In the genomic region with DNA sequence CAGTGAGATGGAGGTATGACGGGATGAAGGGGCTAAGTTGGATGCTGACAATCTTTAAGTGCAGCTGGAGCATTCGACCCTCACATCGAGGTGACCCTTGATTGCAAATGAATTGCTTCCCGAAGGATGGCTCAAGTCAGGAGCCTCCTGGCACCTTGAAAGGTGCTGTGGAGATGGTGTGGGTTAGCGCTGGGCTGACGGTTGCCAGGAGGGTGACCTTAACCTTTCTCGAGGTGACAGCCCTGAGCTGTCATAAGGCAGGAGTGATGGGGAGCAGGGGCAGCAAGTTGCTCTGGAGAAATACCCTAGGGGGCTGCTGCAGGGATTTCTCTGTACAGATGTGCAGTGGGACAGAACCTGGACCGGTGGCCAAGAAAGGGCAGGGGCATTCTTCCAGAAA, we compare ENCODE assay signal across 18 cellular contexts.
DNase-seq lines count a peak whose midpoint lies in the region; ATAC-seq and TF ChIP-seq lines count a peak whose summit lies in the region.
"Had no signal": no experiment of that assay in that cellular context is flagged by ENCODE, and none has a peak within 500 bp of the region (broad histone marks: within the 10 kb centered on the region; RNA-seq: fewer than 3 reads in every experiment).

No MANE protein-coding gene starts in this region.

- no peaks in the 10 kb centered on the region for H3K27me3 Mint-ChIP-seq in CD4-positive, CD25-positive, alpha-beta regulatory T cell
- peaks cover 7% of the 10 kb centered on the region for H3K27me3 Mint-ChIP-seq in neural progenitor cell (ENCODE audit: insufficient read depth, low read depth)

- peaks cover 0 to 4% (median 1%) of the 10 kb centered on the region in 4 donors for H3K4me1 Mint-ChIP-seq in CD4-positive, CD25-positive, alpha-beta regulatory T cell
- H3K4me1 Mint-ChIP-seq in neural progenitor cell = peaks cover 13% of the 10 kb centered on the region
- H3K4me1 Mint-ChIP-seq: CD14-positive monocyte had no signal

- no peaks in the 10 kb centered on the region for H4K20me1 ChIP-seq in neural progenitor cell (ENCODE audit: low read depth)

- no peaks in the 10 kb centered on the region for H3F3A ChIP-seq in neural progenitor cell (ENCODE audit: low read depth)

- peaks cover 0 to 2% (median 0%) of the 10 kb centered on the region in 7 donors for H3K9me3 Mint-ChIP-seq in CD4-positive, CD25-positive, alpha-beta regulatory T cell
- H3K9me3 Mint-ChIP-seq in neural progenitor cell = no peaks in the 10 kb centered on the region
- H3K9me3 Mint-ChIP-seq: CD8-positive, alpha-beta memory T cell; H9 had no signal

- H3K9ac ChIP-seq in neural progenitor cell = no peak overlapping the region

- WGBS in gastroesophageal sphincter (ENCODE audit: low coverage in 1 of 2), 2 donors = 80 to 82% methylated on average over 1 to 5 of the region's 8 CpGs

- peaks cover 54% of the 10 kb centered on the region for H3K36me3 Mint-ChIP-seq in CD4-positive, CD25-positive, alpha-beta regulatory T cell
- H3K36me3 Mint-ChIP-seq in neural progenitor cell = no peaks in the 10 kb centered on the region

- TF ChIP-seq POLR2A in gastroesophageal sphincter (IDR thresholded peaks at IDR 0.05) = no peak

- no peak overlapping the region for H3K4me3 Mint-ChIP-seq in CD4-positive, CD25-positive, alpha-beta regulatory T cell
- no peak overlapping the region for H3K4me3 Mint-ChIP-seq in neural progenitor cell
- H3K4me3 Mint-ChIP-seq: CD14-positive monocyte; CD8-positive, alpha-beta memory T cell; H9 had no signal

- H3K27me3 ChIP-seq in right atrium auricular region (no peaks in the 10 kb centered on the region), neural progenitor cell (no peaks in the 10 kb centered on the region), gastroesophageal sphincter (no peaks in the 10 kb centered on the region)
- no peaks in the 10 kb centered on the region for H3K27me3 ChIP-seq in CD4-positive, CD25-positive, alpha-beta regulatory T cell (ENCODE audit: control insufficient read depth, insufficient read depth, low read length)

- H3K79me2 ChIP-seq in neural progenitor cell (ENCODE audit: low read depth) = no peaks in the 10 kb centered on the region

- ATAC-seq in CD4-positive, CD25-positive, alpha-beta regulatory T cell (ENCODE audit: low read depth in 2 of 2) = no peak
- no peak for ATAC-seq in gastroesophageal sphincter
- ATAC-seq: GM12878 had no signal

- TF ChIP-seq EP300 in gastroesophageal sphincter (IDR thresholded peaks at IDR 0.05) = no peak

- H3K4me3 ChIP-seq in right atrium auricular region (no peak overlapping the region), neural progenitor cell (no peak overlapping the region), gastroesophageal sphincter (no peak overlapping the region)
- no peak overlapping the region for H3K4me3 ChIP-seq in CD4-positive, CD25-positive, alpha-beta regulatory T cell (ENCODE audit: low read depth, low read length)
- H3K4me3 ChIP-seq: GM12878 had no signal

- H3K9me3 ChIP-seq in right atrium auricular region = no peaks in the 10 kb centered on the region
- H3K9me3 ChIP-seq in CD4-positive, CD25-positive, alpha-beta regulatory T cell (ENCODE audit: control insufficient read depth in 2 of 2, low read length in 2 of 2) = no peaks in the 10 kb centered on the region
- no peaks in the 10 kb centered on the region for H3K9me3 ChIP-seq in neural progenitor cell (ENCODE audit: low read depth)
- no peaks in the 10 kb centered on the region for H3K9me3 ChIP-seq in gastroesophageal sphincter
- H3K9me3 ChIP-seq: BE2C had no signal

- H3K36me3 ChIP-seq in right atrium auricular region (no peaks in the 10 kb centered on the region), neural progenitor cell (no peaks in the 10 kb centered on the region), gastroesophageal sphincter (peaks cover 0 to 7% of the 10 kb centered on the region in 2 donors)
- peaks cover 53% of the 10 kb centered on the region for H3K36me3 ChIP-seq in CD4-positive, CD25-positive, alpha-beta regulatory T cell (ENCODE audit: control insufficient read depth, insufficient read depth, low read length)
- H3K36me3 ChIP-seq: BE2C had no signal

- H3K4me2 ChIP-seq in neural progenitor cell = no peak overlapping the region

- intact Hi-C loops in cardiac septum (cut with DNase I) = no loop called here

- no peak overlapping the region for H2AFZ ChIP-seq in neural progenitor cell (replicated peaks)

- no peak for DNase-seq in right atrium auricular region (ENCODE audit: low spot score)
- no peak for DNase-seq in cardiac septum (ENCODE audit: low spot score)
- no peak for DNase-seq in CD4-positive, CD25-positive, alpha-beta regulatory T cell
- DNase-seq in neural progenitor cell (ENCODE audit: low spot score) = no peak
- DNase-seq in activated CD8-positive, alpha-beta memory T cell treated with anti-CD3 and anti-CD28 coated beads, Interleukin-2, amount 50 U/mL, for 48 hours = no peak
- no peak for DNase-seq in NCI-H748 treated with DMSO at 0.1 percent for 48 hours (lab: John Stamatoyannopoulos, UW)
- DNase-seq: ACHN; BE2C; CD8-positive, alpha-beta memory T cell; COR-L47; DMS 273 treated with DMSO at 0.1 percent for 48 hours; DMS53; DND-41; EL; H9 had no signal

- H3K4me1 ChIP-seq in right atrium auricular region (peaks cover 0 to 23% of the 10 kb centered on the region in 2 donors), neural progenitor cell (peaks cover 13% of the 10 kb centered on the region), gastroesophageal sphincter (no peaks in the 10 kb centered on the region)
- no peaks in the 10 kb centered on the region for H3K4me1 ChIP-seq in CD4-positive, CD25-positive, alpha-beta regulatory T cell (ENCODE audit: control insufficient read depth, insufficient read depth, low read length, poor library complexity, severe bottlenecking)
- H3K4me1 ChIP-seq: BE2C had no signal

- peak overlapping the region; percentile 26 to 75 for H3K27ac ChIP-seq in right atrium auricular region
- H3K27ac ChIP-seq in CD4-positive, CD25-positive, alpha-beta regulatory T cell (ENCODE audit: insufficient read depth, low read length, poor library complexity, severe bottlenecking) = no peak overlapping the region
- H3K27ac ChIP-seq in neural progenitor cell = no peak overlapping the region
- no peak overlapping the region for H3K27ac ChIP-seq in gastroesophageal sphincter

- peak overlapping the region in 2 of 3 donors; percentile 38 to 51 for H3K27ac Mint-ChIP-seq in CD4-positive, CD25-positive, alpha-beta regulatory T cell
- H3K27ac Mint-ChIP-seq in neural progenitor cell = peak overlapping the region; percentile 77
- H3K27ac Mint-ChIP-seq: H9 had no signal

- no peak for TF ChIP-seq CTCF in right atrium auricular region (IDR thresholded peaks at IDR 0.05)
- TF ChIP-seq CTCF in neural progenitor cell (IDR thresholded peaks at IDR 0.05) = no peak
- TF ChIP-seq CTCF in gastroesophageal sphincter (IDR thresholded peaks at IDR 0.05) = no peak

Comparison
In these comparisons a context has a peak if more than half of its experiments do, and no peak if none do; other contexts are left out.
1. H3K27ac ChIP-seq: peak in right atrium auricular region (2 of 2); none in CD4-positive, CD25-positive, alpha-beta regulatory T cell (single experiment), neural progenitor cell (single experiment) and gastroesophageal sphincter (0 of 4).